Comparison of ENCODE assay signal across 15 cellular contexts in the genomic region with DNA sequence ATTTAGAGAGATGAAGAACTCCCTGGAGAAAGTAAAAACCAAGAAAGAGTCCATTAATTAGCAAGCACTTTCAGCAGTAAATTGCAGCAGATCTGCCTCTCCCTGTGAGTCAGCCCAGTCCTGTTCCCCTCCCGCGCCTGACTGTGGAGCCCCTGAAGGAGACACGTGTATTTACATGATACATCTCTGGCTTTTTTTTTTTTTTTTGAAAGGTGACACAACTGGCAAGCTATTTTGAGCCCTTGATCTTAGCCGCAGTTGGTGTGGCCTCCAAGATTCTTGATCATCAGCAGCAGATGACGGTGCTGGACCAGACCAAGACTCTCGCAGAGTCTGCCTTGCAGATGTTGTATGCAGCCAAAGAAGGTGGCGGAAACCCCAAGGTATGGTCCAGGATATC.
DNase-seq lines count a peak whose midpoint lies in the region; ATAC-seq and TF ChIP-seq lines count a peak whose summit lies in the region.
"Had no signal": no experiment of that assay in that cellular context is flagged by ENCODE, and none has a peak within 500 bp of the region (broad histone marks: within the 10 kb centered on the region; RNA-seq: fewer than 3 reads in every experiment).

No MANE protein-coding gene starts in this region.

- ATAC-seq in esophagus mucosa (peak; percentile 75), GM18511 (IDR thresholded peaks at IDR 0.05; ENCODE audit: unreplicated experiment) (no peak), GM18861 (IDR thresholded peaks at IDR 0.05; ENCODE audit: unreplicated experiment) (no peak)

- BruUV-seq in PC-9 (replicated peaks; lab: Mats Ljungman, UMichigan), result no TSS peak

- peak overlapping the region; percentile 29; the same call in 1 of the 2 replicates for H3K4me3 ChIP-seq in GM23248
- H3K4me3 ChIP-seq in PC-9, result no peak overlapping the region
- no peak overlapping the region for H3K4me3 ChIP-seq in retinal pigment epithelial cell (ENCODE audit: low read length)
- H3K4me3 ChIP-seq: sigmoid colon, SK-N-MC had no signal

- POLR2A ChIA-PET in PC-9 (lab: Charles Lee; ENCODE audit: unreplicated experiment), result interaction anchor here (0.6 to 0.7 kb wide), 6 partner anchors 28 to 696 kb away, joined by 3 to 8 read pairs (median 4); no protein-coding TSS in a partner anchor

- DNase-seq in GM23248 (peak; percentile 97), PC-9 (peak; percentile 69 to 82), retinal pigment epithelial cell (ENCODE audit: low read depth) (peak; percentile 59), GDM1 (lab: John Stamatoyannopoulos, UW) (no peak)
- no peak for DNase-seq in activated CD4-positive, CD25-positive, alpha-beta regulatory T cell treated with anti-CD3 and anti-CD28 coated beads, Interleukin-2, amount 50 U/mL, for 72 hours
- DNase-seq: activated CD4-positive, alpha-beta T cell treated with anti-CD3 and anti-CD28 coated beads, Interleukin-2, amount 10 ng/mL, durations not matched to agents 7 days and 5 days; activated naive CD4-positive, alpha-beta T cell; DND-41; NCI-H1092; NCI-H524; sigmoid colon had no signal

- H3K4me1 ChIP-seq in GM23248 (ENCODE audit: insufficient read depth) (peaks cover 28% of the 10 kb centered on the region), PC-9 (replicated peaks; ENCODE audit: insufficient read depth) (peaks cover 25% of the 10 kb centered on the region)

- in situ Hi-C loops in GM23248 (cut with MboI), result no loop called here

- H3F3A ChIP-seq in GM23248 (ENCODE audit: insufficient read depth), result peaks cover 30% of the 10 kb centered on the region
- H3F3A ChIP-seq in PC-9 (ENCODE audit: insufficient read depth, low read depth), result peaks cover 6% of the 10 kb centered on the region; the same call in 1 of the 2 replicates

- no peak for TF ChIP-seq CTCF in PC-9 (conservative IDR thresholded peaks at IDR 0.05)
- TF ChIP-seq CTCF in retinal pigment epithelial cell (conservative IDR thresholded peaks at IDR 0.05; ENCODE audit: low read depth, low read length), result no peak

- intact Hi-C loops in PC-9 (cut with micrococcal nuclease; ENCODE audit: unreplicated experiment), result no loop called here

- no peaks in the 10 kb centered on the region for H4K20me1 ChIP-seq in GM23248 (ENCODE audit: insufficient read depth)
- no peaks in the 10 kb centered on the region for H4K20me1 ChIP-seq in PC-9 (ENCODE audit: insufficient read depth)

- no peaks in the 10 kb centered on the region for H3K9me2 ChIP-seq in GM23248 (ENCODE audit: insufficient read depth)
- no peaks in the 10 kb centered on the region for H3K9me2 ChIP-seq in PC-9 (ENCODE audit: insufficient read depth)

- H2AFZ ChIP-seq in GM23248 (no peak overlapping the region), PC-9 (no peak overlapping the region)

- H3K27me3 ChIP-seq in GM23248 (replicated peaks; ENCODE audit: insufficient read depth), result no peaks in the 10 kb centered on the region
- no peaks in the 10 kb centered on the region for H3K27me3 ChIP-seq in PC-9 (ENCODE audit: insufficient read depth, low read depth)
- H3K27me3 ChIP-seq: sigmoid colon had no signal

- H3K79me2 ChIP-seq in GM23248 (ENCODE audit: insufficient read depth) (no peaks in the 10 kb centered on the region), PC-9 (ENCODE audit: low read depth) (no peaks in the 10 kb centered on the region)

- peaks cover 4% of the 10 kb centered on the region for H3K36me3 ChIP-seq in GM23248 (ENCODE audit: low read depth)
- no peaks in the 10 kb centered on the region for H3K36me3 ChIP-seq in PC-9 (ENCODE audit: low read depth)

- CTCF ChIA-PET in PC-9 (lab: Charles Lee), result interaction anchor here (0.6 kb wide), 1 partner anchor 312 kb away, joined by 6 read pairs; no protein-coding TSS in a partner anchor

- H3K4me2 ChIP-seq in GM23248 (ENCODE audit: unreplicated experiment) (peak overlapping the region; percentile 68), PC-9 (peak overlapping the region; percentile 43)

- WGBS in GM23248 (ENCODE audit: low coverage in 1 of 2, low lambda C conversion rate in 2 of 2, missing lambda C conversion rate in 2 of 2), 2 experiments, result 11 to 20% methylated on average over 7 of the region's 7 CpGs

- H3K9me3 ChIP-seq in GM23248 (ENCODE audit: low read depth), result no peaks in the 10 kb centered on the region
- no peaks in the 10 kb centered on the region for H3K9me3 ChIP-seq in PC-9 (ENCODE audit: insufficient read depth, low read depth)
- H3K9me3 ChIP-seq: sigmoid colon had no signal

- H3K9ac ChIP-seq in GM23248, result peak overlapping the region; percentile 74

- H3K27ac ChIP-seq in GM23248 (peak overlapping the region; percentile 95), PC-9 (peak overlapping the region; percentile 72)
- H3K27ac ChIP-seq: SK-N-MC had no signal

Comparison
In these comparisons a context has a peak if more than half of its experiments do, and no peak if none do; other contexts are left out.
1. DNase-seq: peak in GM23248 (single experiment), PC-9 (2 of 2) and retinal pigment epithelial cell (single experiment); none in GDM1 (single experiment) and activated CD4-positive, CD25-positive, alpha-beta regulatory T cell treated with anti-CD3 and anti-CD28 coated beads, Interleukin-2, amount 50 U/mL, for 72 hours (single experiment).